In genomic region chr2:235908826-235909225, GRCh38 we compare ENCODE assay signal across 14 cellular contexts.
A peak's percentile ranks its signal among the peaks of the same experiment; 100 is the strongest.
DNase-seq lines count a peak whose midpoint lies in the region; ATAC-seq and TF ChIP-seq lines count a peak whose summit lies in the region.
"Had no signal": no experiment of that assay in that cellular context is flagged by ENCODE, and none has a peak within 500 bp of the region (broad histone marks: within the 10 kb centered on the region; RNA-seq: fewer than 3 reads in every experiment).

No MANE protein-coding gene starts in this region.

- DNase-seq in GM13976 (ENCODE audit: low spot score) (peak; percentile 64), NCI-H524 treated with DMSO at 0.1 percent for 48 hours (lab: John Stamatoyannopoulos, UW) (peak; percentile 47), anterior cingulate cortex (lab: John Stamatoyannopoulos, UW) (no peak), cerebellum (ENCODE audit: low spot score) (no peak), activated gamma-delta T cell (lab: John Stamatoyannopoulos, UW) (no peak), cerebellar cortex (ENCODE audit: low spot score) (no peak)
- DNase-seq: AML-193; central memory CD4-positive, alpha-beta T cell; kidney; MG63; PC-9; stimulated activated CD4-positive, alpha-beta T cell treated with anti-CD3 and anti-CD28 coated beads, Interleukin-1b, Interleukin-23, amount 100 ng/mL, for 48 hours had no signal

- ATAC-seq in GM19452 (IDR thresholded peaks at IDR 0.05; ENCODE audit: unreplicated experiment), result peak; percentile 89
- ATAC-seq in HG02981 (IDR thresholded peaks at IDR 0.05; ENCODE audit: unreplicated experiment), result peak; percentile 61

- in situ Hi-C loops in GM13976 (cut with MboI; ENCODE audit: low sequenced_read_pairs, unreplicated experiment), result no loop called here

- no peak for TF ChIP-seq CTCF in GM13976 (IDR thresholded peaks at IDR 0.05; ENCODE audit: borderline replicate concordance, control extremely low read depth, extremely low read depth, insufficient read depth, missing control alignments)

Comparison
In these comparisons a context has a peak if more than half of its experiments do, and no peak if none do; other contexts are left out.
1. DNase-seq: peak in GM13976 (single experiment) and NCI-H524 treated with DMSO at 0.1 percent for 48 hours (single experiment); none in anterior cingulate cortex (0 of 58), cerebellum (single experiment), activated gamma-delta T cell (single experiment) and cerebellar cortex (single experiment).